8 cellular contexts compared by ENCODE assay signal in genomic region chr2:38610851-38611801, GRCh38. TPM values are rescaled to one million over a fixed set of nuclear protein-coding genes. Genes with fewer than 3 reads are reported as not detected.
DNase-seq lines count a peak whose midpoint lies in the region; ATAC-seq and TF ChIP-seq lines count a peak whose summit lies in the region.

No MANE protein-coding gene starts in this region.

- no peak for TF ChIP-seq POLR2A in lower leg skin (IDR thresholded peaks at IDR 0.05)

- H3K4me1 Mint-ChIP-seq in HFFc6 (ENCODE audit: low read depth), result peaks cover 49% of the 10 kb centered on the region

- H3K9ac ChIP-seq in colonic mucosa (ENCODE audit: low read depth in 2 of 2, low read length in 2 of 2), result no peak overlapping the region

- peak overlapping the region; percentile 61; the same call in 1 of the 2 replicates for H3K4me3 Mint-ChIP-seq in HFFc6

- TF ChIP-seq CTCF in HFFc6 (IDR thresholded peaks at IDR 0.05), result no peak
- no peak for TF ChIP-seq CTCF in colonic mucosa (IDR thresholded peaks at IDR 0.05)
- TF ChIP-seq CTCF in lower leg skin (IDR thresholded peaks at IDR 0.05), result no peak
- no peak for TF ChIP-seq CTCF in psoas muscle (IDR thresholded peaks at IDR 0.05)

- H3K4me3 ChIP-seq in colonic mucosa (no peak overlapping the region), lower leg skin (ENCODE audit: low read depth, poor library complexity, severe bottlenecking) (no peak overlapping the region), psoas muscle (no peak overlapping the region)

- intact Hi-C loops in colonic mucosa (cut with DNase I), result no loop called here
- intact Hi-C loops in lower leg skin (cut with DNase I; ENCODE audit: low total_unique reads), result no loop called here
- intact Hi-C loops in psoas muscle (cut with DNase I), result no loop called here

- peak overlapping the region; percentile 74 for H3K27ac Mint-ChIP-seq in HFFc6

- H3K9me3 ChIP-seq in colonic mucosa, result no peaks in the 10 kb centered on the region
- no peaks in the 10 kb centered on the region for H3K9me3 ChIP-seq in psoas muscle

- DNase-seq in HFFc6, result peak; percentile 54
- peak; percentile 15 for DNase-seq in NCI-H226
- DNase-seq in kidney tubule cell (ENCODE audit: low spot score), result peak; percentile 58
- no peak for DNase-seq in colonic mucosa
- DNase-seq in NCI-H446 (lab: John Stamatoyannopoulos, UW), result no peak
- no peak for DNase-seq in lower leg skin (ENCODE audit: low spot score in 2 of 2)
- no peak for DNase-seq in psoas muscle

- H3K36me3 Mint-ChIP-seq in HFFc6 (ENCODE audit: low read depth), result no peaks in the 10 kb centered on the region

- H3K27me3 Mint-ChIP-seq in HFFc6 (ENCODE audit: insufficient read depth), result peaks cover under 1% of the 10 kb centered on the region; the same call in 1 of the 2 replicates

- H3K4me1 ChIP-seq in colonic mucosa, result no peaks in the 10 kb centered on the region
- H3K4me1 ChIP-seq in psoas muscle, result no peaks in the 10 kb centered on the region

- ATAC-seq in GM18520 (IDR thresholded peaks at IDR 0.05; ENCODE audit: unreplicated experiment) (peak; percentile 51), psoas muscle (no peak)

- H3K27ac ChIP-seq in colonic mucosa (no peak overlapping the region), psoas muscle (no peak overlapping the region)

- H3K27me3 ChIP-seq in colonic mucosa, result no peaks in the 10 kb centered on the region
- H3K27me3 ChIP-seq in psoas muscle (ENCODE audit: insufficient read depth in 3 of 3, low read length in 2 of 3), result no peaks in the 10 kb centered on the region

- H3K36me3 ChIP-seq in colonic mucosa, result no peaks in the 10 kb centered on the region
- H3K36me3 ChIP-seq in psoas muscle (ENCODE audit: insufficient read depth in 1 of 2, low read depth in 1 of 2), result no peaks in the 10 kb centered on the region

- 81 to 84% methylated on average over 8 of the region's 8 CpGs for WGBS in lower leg skin, 2 donors
- 69 to 76% (median 76%) methylated on average over 8 of the region's 8 CpGs for WGBS in psoas muscle, 3 donors

- H3K9me3 Mint-ChIP-seq in HFFc6, result no peaks in the 10 kb centered on the region

RNA-seq across cellular contexts. Expression of gene HNRNPLL, which starts 8.4 kb away (rescaled TPM):
- total RNA-seq in HFFc6 (2021; fragmentation: NEBNext Ultra II Directional; extraction: Animal tissue kit (Norgen Biotek cat#: 25700)), result 10 to 100 TPM; 45.5 to 57.5 (median 50.2) TPM
- total RNA-seq in colonic mucosa (10 to 100 TPM; 41.6 to 58.7 TPM), lower leg skin (10 to 100 TPM; 20.5 to 37.9 (median 26.8) TPM), psoas muscle (10 to 100 TPM; 17.8 to 22.4 (median 19.6) TPM)
- 10 to 100 TPM in 1 of 3 donors, 1 to 10 TPM in 2; 6.4 to 14.6 (median 6.7) TPM for polyA plus RNA-seq in psoas muscle

RNA-seq across cellular contexts. Expression of gene GALM, which starts 54.8 kb away (rescaled TPM):
- 10 to 100 TPM in 1 of 6 experiments, 1 to 10 TPM in 5; 6.5 to 10.1 (median 9.1) TPM for total RNA-seq in HFFc6 (2021; fragmentation: NEBNext Ultra II Directional; extraction: Animal tissue kit (Norgen Biotek cat#: 25700))
- total RNA-seq in colonic mucosa (10 to 100 TPM; 47.9 to 68.8 TPM), lower leg skin (10 to 100 TPM in 1 of 4 donors, 1 to 10 TPM in 3; 4.0 to 12.1 (median 7.0) TPM), psoas muscle (10 to 100 TPM in 1 of 4 donors, 1 to 10 TPM in 3; 3.6 to 16.1 (median 4.8) TPM)
- polyA plus RNA-seq in psoas muscle, result 1 to 10 TPM; 2.0 to 9.4 (median 5.5) TPM

Comparison
In these comparisons a context has a peak if more than half of its experiments do, and no peak if none do; other contexts are left out.
1. DNase-seq: peak in HFFc6 (single experiment), NCI-H226 (single experiment) and kidney tubule cell (single experiment); none in colonic mucosa (single experiment), NCI-H446 (0 of 2), lower leg skin (0 of 2) and psoas muscle (0 of 2).